Comparison of ENCODE assay signal across 28 cellular contexts in the genomic region with DNA sequence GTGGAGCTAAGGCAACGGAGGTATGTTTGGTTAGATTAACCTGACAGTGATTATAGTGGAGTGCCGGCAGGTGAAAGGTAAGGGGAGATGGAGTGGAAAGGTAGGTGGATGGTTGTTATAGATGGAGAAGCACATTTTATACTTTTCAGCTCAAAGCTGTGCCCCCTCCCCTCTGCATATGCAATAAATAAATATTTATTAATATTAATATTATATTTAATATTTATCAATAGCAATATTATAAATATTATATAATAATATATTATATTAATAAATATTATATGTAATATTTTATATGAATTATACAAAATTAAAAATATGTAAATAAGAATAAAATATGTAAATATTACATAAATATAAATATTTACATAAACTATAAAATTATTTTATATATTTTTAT.
"Had no signal": no experiment of that assay in that cellular context is flagged by ENCODE, and none has a peak within 500 bp of the region (broad histone marks: within the 10 kb centered on the region; RNA-seq: fewer than 3 reads in every experiment).

No MANE protein-coding gene starts in this region.

- H3K4me1 Mint-ChIP-seq: naive B cell; natural killer cell; nephron progenitor cell; stimulated activated effector memory CD8-positive, alpha-beta T cell treated with anti-CD3 and anti-CD28 coated beads, Interleukin-12 subunit alpha, Interleukin-12 subunit beta, amount 100 ng/mL, for 72 hours had no signal

- ATAC-seq: left colon; left lung; lower lobe of right lung; natural killer cell; right cardiac atrium; sciatic nerve; stimulated activated effector memory CD8-positive, alpha-beta T cell treated with anti-CD3 and anti-CD28 coated beads, Interleukin-12 subunit alpha, Interleukin-12 subunit beta, amount 100 ng/mL, for 72 hours; upper lobe of right lung had no signal

- H3K36me3 ChIP-seq: left lung, lower lobe of right lung, ovary, prostate gland, spleen, suprapubic skin, thoracic aorta, tibial artery, upper lobe of right lung had no signal

- H3K9me3 Mint-ChIP-seq: natural killer cell; nephron progenitor cell; stimulated activated effector memory CD8-positive, alpha-beta T cell treated with anti-CD3 and anti-CD28 coated beads, Interleukin-12 subunit alpha, Interleukin-12 subunit beta, amount 100 ng/mL, for 72 hours; stimulated activated naive CD8-positive, alpha-beta T cell treated with anti-CD3 and anti-CD28 coated beads, Interleukin-15, Interleukin-2, amounts not matched to agents 100 ng/mL and 50 ng/mL, for 24 hours had no signal

- H3K9me3 ChIP-seq: left lung, lower lobe of right lung, ovary, prostate gland, spleen, suprapubic skin, thoracic aorta, tibial artery, upper lobe of right lung had no signal

- H3K27ac ChIP-seq: left lung, lower lobe of right lung, ovary, prostate gland, skin epidermis, spleen, suprapubic skin, thoracic aorta, tibial artery, upper lobe of right lung had no signal

- H3K4me1 ChIP-seq: left lung, lower lobe of right lung, prostate gland, spleen, suprapubic skin, tibial artery, upper lobe of right lung had no signal

- H3K4me3 Mint-ChIP-seq: naive B cell; natural killer cell; nephron progenitor cell; stimulated activated effector memory CD8-positive, alpha-beta T cell treated with anti-CD3 and anti-CD28 coated beads, Interleukin-12 subunit alpha, Interleukin-12 subunit beta, amount 100 ng/mL, for 72 hours; stimulated activated naive CD8-positive, alpha-beta T cell treated with anti-CD3 and anti-CD28 coated beads, Interleukin-15, Interleukin-2, amounts not matched to agents 100 ng/mL and 50 ng/mL, for 24 hours had no signal

- FAIRE-seq: keratinocyte, urothelium cell line had no signal

- H3K27ac Mint-ChIP-seq: naive B cell; natural killer cell; nephron progenitor cell; stimulated activated effector memory CD8-positive, alpha-beta T cell treated with anti-CD3 and anti-CD28 coated beads, Interleukin-12 subunit alpha, Interleukin-12 subunit beta, amount 100 ng/mL, for 72 hours; stimulated activated naive CD8-positive, alpha-beta T cell treated with anti-CD3 and anti-CD28 coated beads, Interleukin-15, Interleukin-2, amounts not matched to agents 100 ng/mL and 50 ng/mL, for 24 hours had no signal

- DNase-seq: hippocampal formation; left colon; left lung; lower lobe of right lung; mammary epithelial cell; mesenchymal stem cell; naive B cell; natural killer cell; nephron progenitor cell; ovary; posterior cingulate gyrus; retina; right cardiac atrium; spleen; stimulated activated CD4-positive, alpha-beta T cell treated with anti-CD3 and anti-CD28 coated beads, Interleukin-4, amount 100 ng/mL, for 24 hours; stimulated activated naive CD4-positive, alpha-beta T cell; tibial artery; trophoblast cell; upper lobe of right lung had no signal

- H3K4me3 ChIP-seq: left lung, lower lobe of right lung, ovary, prostate gland, skin epidermis, spleen, suprapubic skin, thoracic aorta, tibial artery, upper lobe of right lung had no signal

- H3K36me3 Mint-ChIP-seq: naive B cell; natural killer cell; stimulated activated effector memory CD8-positive, alpha-beta T cell treated with anti-CD3 and anti-CD28 coated beads, Interleukin-12 subunit alpha, Interleukin-12 subunit beta, amount 100 ng/mL, for 72 hours had no signal

- H3K27me3 ChIP-seq: ovary, upper lobe of right lung had no signal
